Comparison of ENCODE assay signal across 28 cellular contexts in the genomic region with DNA sequence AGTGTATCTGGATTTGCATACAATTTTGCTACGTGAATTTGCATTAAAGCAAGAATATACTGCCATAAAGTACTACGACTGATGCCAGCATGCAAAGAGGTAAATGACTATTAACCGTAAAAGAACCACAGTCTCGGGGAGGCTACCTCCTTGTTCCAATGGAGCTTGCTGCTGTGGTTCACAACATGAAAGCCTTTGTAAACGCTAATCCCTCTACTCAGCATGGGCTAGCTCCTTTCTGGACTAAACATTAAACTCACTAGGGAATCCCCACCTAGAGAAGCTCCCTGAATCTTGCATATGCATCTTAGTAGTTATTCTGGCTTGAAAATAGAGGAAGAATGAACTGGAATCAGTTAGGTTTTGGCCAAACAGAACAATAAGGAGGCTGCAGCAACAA.
DNase-seq lines count a peak whose midpoint lies in the region; ATAC-seq and TF ChIP-seq lines count a peak whose summit lies in the region.
"Had no signal": no experiment of that assay in that cellular context is flagged by ENCODE, and none has a peak within 500 bp of the region (broad histone marks: within the 10 kb centered on the region; RNA-seq: fewer than 3 reads in every experiment).

No MANE protein-coding gene starts in this region.

- DNase-seq in ACHN = peak; percentile 19
- peak; percentile 38 for DNase-seq in kidney tubule cell (ENCODE audit: low spot score)
- DNase-seq in SIG-M5 (lab: John Stamatoyannopoulos, UW) = no peak
- DNase-seq in activated CD8-positive, alpha-beta T cell treated with anti-CD3 and anti-CD28 coated beads for 36 hours = no peak
- DNase-seq in stimulated activated CD4-positive, alpha-beta T cell treated with anti-CD3 and anti-CD28 coated beads, Interleukin-4, amount 100 ng/mL, for 24 hours = no peak
- DNase-seq: activated CD4-positive, alpha-beta T cell treated with anti-CD3 and anti-CD28 coated beads for 4 hours; activated naive CD4-positive, alpha-beta T cell treated with anti-CD3 and anti-CD28 coated beads, Interleukin-2, amount 10 ng/mL, durations not matched to agents 7 days and 5 days; anterior cingulate cortex; GF-D8; GM23248; hypothalamus; NCI-H1105; NCI-H2107; pancreas; stimulated activated CD4-positive, alpha-beta T cell treated with anti-CD3 and anti-CD28 coated beads, Interleukin-4, amount 100 ng/mL, for 4 hours; stimulated activated naive CD4-positive, alpha-beta T cell treated with Interleukin-2 at 50 U/mL for 16 hours; T-helper 17 cell; uterus had no signal

- POLR2A ChIA-PET in activated CD8-positive, alpha-beta T cell treated with anti-CD3 and anti-CD28 coated beads for 36 hours (lab: Charles Lee) = interaction anchor here (0.5 kb wide), 1 partner anchor 24 kb away, joined by 3 read pairs; no protein-coding TSS in a partner anchor

- H3K4me3 Mint-ChIP-seq in activated CD8-positive, alpha-beta T cell treated with anti-CD3 and anti-CD28 coated beads for 36 hours = no peak overlapping the region
- H3K4me3 Mint-ChIP-seq: activated naive CD4-positive, alpha-beta T cell treated with anti-CD3 and anti-CD28 coated beads, Interleukin-2, amount 10 ng/mL, durations not matched to agents 7 days and 5 days; T-helper 17 cell had no signal

- H3K9me3 Mint-ChIP-seq in activated CD8-positive, alpha-beta T cell treated with anti-CD3 and anti-CD28 coated beads for 36 hours = no peaks in the 10 kb centered on the region
- H3K9me3 Mint-ChIP-seq: activated naive CD4-positive, alpha-beta T cell treated with anti-CD3 and anti-CD28 coated beads, Interleukin-2, amount 10 ng/mL, durations not matched to agents 7 days and 5 days had no signal

- in situ Hi-C loops in ACHN (cut with HindIII; ENCODE audit: low pct_ligation_motif_present, low pct_unique_long_range_greater_than_20kb, low sequenced_read_pairs) = no loop called here

- H3K27ac ChIP-seq in HUES6 (ENCODE audit: low read depth, low read length) (no peak overlapping the region), ectodermal cell (ENCODE audit: insufficient read depth, low read depth, low read length, poor library complexity, severe bottlenecking) (peak overlapping the region; percentile 27)
- H3K27ac ChIP-seq: BLaER1, cardiac muscle cell, coronary artery, gastroesophageal sphincter, GM23248, HL-60, pancreas, right atrium auricular region, thoracic aorta, uterus had no signal

- 0% methylated on average over 5 of the region's 5 CpGs for WGBS in ectodermal cell, 2 experiments

- H3K36me3 Mint-ChIP-seq in activated CD8-positive, alpha-beta T cell treated with anti-CD3 and anti-CD28 coated beads for 36 hours (ENCODE audit: low read depth) = peaks cover 2% of the 10 kb centered on the region
- H3K36me3 Mint-ChIP-seq: activated naive CD4-positive, alpha-beta T cell treated with anti-CD3 and anti-CD28 coated beads, Interleukin-2, amount 10 ng/mL, durations not matched to agents 7 days and 5 days had no signal

- intact Hi-C loops in activated CD8-positive, alpha-beta T cell treated with anti-CD3 and anti-CD28 coated beads for 36 hours (cut with micrococcal nuclease) = no loop called here

- H3K4me1 Mint-ChIP-seq in activated CD8-positive, alpha-beta T cell treated with anti-CD3 and anti-CD28 coated beads for 36 hours (ENCODE audit: low read depth) = peaks cover 5% of the 10 kb centered on the region

- no peak for ATAC-seq in HG03442 (IDR thresholded peaks at IDR 0.05; ENCODE audit: unreplicated experiment)
- ATAC-seq in activated CD8-positive, alpha-beta T cell treated with anti-CD3 and anti-CD28 coated beads for 36 hours = no peak
- ATAC-seq: gastroesophageal sphincter, pancreas, T-helper 17 cell had no signal

- no peaks in the 10 kb centered on the region for H3K27me3 Mint-ChIP-seq in activated CD8-positive, alpha-beta T cell treated with anti-CD3 and anti-CD28 coated beads for 36 hours
- H3K27me3 Mint-ChIP-seq: activated naive CD4-positive, alpha-beta T cell treated with anti-CD3 and anti-CD28 coated beads, Interleukin-2, amount 10 ng/mL, durations not matched to agents 7 days and 5 days; T-helper 17 cell had no signal

- CTCF ChIA-PET in activated CD8-positive, alpha-beta T cell treated with anti-CD3 and anti-CD28 coated beads for 36 hours (lab: Charles Lee) = interaction anchor here (0.9 kb wide), 1 partner anchor 18 kb away, joined by 3 read pairs; no protein-coding TSS in a partner anchor

- no peak for TF ChIP-seq CTCF in activated CD8-positive, alpha-beta T cell treated with anti-CD3 and anti-CD28 coated beads for 36 hours (IDR thresholded peaks at IDR 0.05)

- H3K27ac Mint-ChIP-seq in activated CD8-positive, alpha-beta T cell treated with anti-CD3 and anti-CD28 coated beads for 36 hours = no peak overlapping the region
- H3K27ac Mint-ChIP-seq: activated naive CD4-positive, alpha-beta T cell treated with anti-CD3 and anti-CD28 coated beads, Interleukin-2, amount 10 ng/mL, durations not matched to agents 7 days and 5 days; T-helper 17 cell had no signal

- H3K9me3 ChIP-seq in HUES6 (ENCODE audit: control insufficient read depth, insufficient read depth, low read depth, low read length) = no peaks in the 10 kb centered on the region
- H3K9me3 ChIP-seq in ectodermal cell (ENCODE audit: control insufficient read depth, low read length) = no peaks in the 10 kb centered on the region
- H3K9me3 ChIP-seq: gastroesophageal sphincter, pancreas, right atrium auricular region, thoracic aorta, uterus had no signal

- H3K4me1 ChIP-seq in HUES6 (ENCODE audit: control insufficient read depth, insufficient read depth, low read length) = peaks cover 24% of the 10 kb centered on the region
- peaks cover 23% of the 10 kb centered on the region for H3K4me1 ChIP-seq in ectodermal cell (ENCODE audit: control insufficient read depth, insufficient read depth, low read length)
- H3K4me1 ChIP-seq: BLaER1, right atrium auricular region, uterus had no signal

- peak overlapping the region; percentile 5; the same call in 1 of the 2 replicates for H3K4me3 ChIP-seq in HUES6 (ENCODE audit: low read depth, low read length)
- H3K4me3 ChIP-seq in ectodermal cell (ENCODE audit: insufficient read depth, low read depth, low read length) = peak overlapping the region; percentile 8
- H3K4me3 ChIP-seq: BLaER1, cardiac muscle cell, coronary artery, gastroesophageal sphincter, GM23248, pancreas, right atrium auricular region, thoracic aorta, uterus had no signal

- no peaks in the 10 kb centered on the region for H3K36me3 ChIP-seq in HUES6 (ENCODE audit: control insufficient read depth, insufficient read depth, low read length)
- no peaks in the 10 kb centered on the region for H3K36me3 ChIP-seq in ectodermal cell (ENCODE audit: control insufficient read depth, insufficient read depth, low read length)
- H3K36me3 ChIP-seq: BLaER1, cardiac muscle cell, gastroesophageal sphincter, pancreas, right atrium auricular region, thoracic aorta, uterus had no signal

- H3K27me3 ChIP-seq in HUES6 (ENCODE audit: control insufficient read depth, insufficient read depth, low read length) (no peaks in the 10 kb centered on the region), ectodermal cell (ENCODE audit: control insufficient read depth, insufficient read depth, low read length, poor library complexity, severe bottlenecking) (no peaks in the 10 kb centered on the region)
- H3K27me3 ChIP-seq: BLaER1, cardiac muscle cell, gastroesophageal sphincter, pancreas, right atrium auricular region, uterus had no signal

- no peak overlapping the region for H3K9ac ChIP-seq in HUES6 (ENCODE audit: low read length)
- H3K9ac ChIP-seq: BLaER1, GM23248 had no signal

Comparison
In these comparisons a context has a peak if more than half of its experiments do, and no peak if none do; other contexts are left out.
1. DNase-seq: peak in ACHN (single experiment) and kidney tubule cell (single experiment); none in SIG-M5 (single experiment), activated CD8-positive, alpha-beta T cell treated with anti-CD3 and anti-CD28 coated beads for 36 hours (single experiment) and stimulated activated CD4-positive, alpha-beta T cell treated with anti-CD3 and anti-CD28 coated beads, Interleukin-4, amount 100 ng/mL, for 24 hours (single experiment).